27 cellular contexts compared by ENCODE assay signal in genomic region chr2:45670646-45671045, GRCh38.
"Had no signal": no experiment of that assay in that cellular context is flagged by ENCODE, and none has a peak within 500 bp of the region (broad histone marks: within the 10 kb centered on the region; RNA-seq: fewer than 3 reads in every experiment).

No MANE protein-coding gene starts in this region.

- H3K27ac ChIP-seq: SK-N-MC had no signal

- DNase-seq: activated CD4-positive, alpha-beta memory T cell treated with anti-CD3 and anti-CD28 coated beads for 36 hours; activated CD4-positive, alpha-beta T cell treated with anti-CD3 and anti-CD28 coated beads, Interleukin-2, amount 10 ng/mL, durations not matched to agents 7 days and 5 days; activated CD4-positive, CD25-positive, alpha-beta regulatory T cell; activated gamma-delta T cell; activated naive CD4-positive, alpha-beta T cell treated with anti-CD3 and anti-CD28 coated beads for 36 hours; activated T-cell treated with anti-CD3 and anti-CD28 coated beads for 4 hours; activated T-cell treated with anti-CD3 and anti-CD28 coated beads, Interleukin-2, amount 50 U/mL, for 48 hours; amygdala; MG63; MV-4-11; NCI-H1092 treated with DMSO at 0.1 percent for 48 hours; NCI-H1417 treated with DMSO at 0.1 percent for 48 hours; NCI-H1694 treated with DMSO at 0.1 percent for 48 hours; NCI-H2029 treated with DMSO at 0.1 percent for 48 hours; NCI-H2171; NCI-H2227 treated with DMSO at 0.1 percent for 48 hours; NCI-H526; NCI-H82; SHP77 treated with DMSO at 0.1 percent for 48 hours; T-cell; T-helper 2 cell; T1000 had no signal

- H3K27ac Mint-ChIP-seq: activated CD4-positive, alpha-beta memory T cell treated with anti-CD3 and anti-CD28 coated beads for 36 hours; activated CD4-positive, alpha-beta T cell treated with anti-CD3 and anti-CD28 coated beads, Interleukin-2, amount 10 ng/mL, durations not matched to agents 7 days and 5 days; activated naive CD4-positive, alpha-beta T cell treated with anti-CD3 and anti-CD28 coated beads for 36 hours; activated naive CD8-positive, alpha-beta T cell; activated T-helper 17 cell treated with anti-CD3 and anti-CD28 coated beads, Interleukin-2, amount 50 U/mL, for 72 hours; T-cell had no signal

- H3K27me3 Mint-ChIP-seq: activated CD4-positive, alpha-beta memory T cell treated with anti-CD3 and anti-CD28 coated beads for 36 hours; activated CD4-positive, alpha-beta T cell treated with anti-CD3 and anti-CD28 coated beads, Interleukin-2, amount 10 ng/mL, durations not matched to agents 7 days and 5 days; activated naive CD8-positive, alpha-beta T cell; activated T-helper 17 cell treated with anti-CD3 and anti-CD28 coated beads, Interleukin-2, amount 50 U/mL, for 72 hours; brain; central memory CD8-positive, alpha-beta T cell; T-cell had no signal

- H3K4me3 ChIP-seq: MG63, SK-N-MC had no signal

- H3K27me3 ChIP-seq: MG63 had no signal

- H3K9me3 Mint-ChIP-seq: activated CD4-positive, alpha-beta memory T cell treated with anti-CD3 and anti-CD28 coated beads for 36 hours; activated CD4-positive, alpha-beta T cell treated with anti-CD3 and anti-CD28 coated beads, Interleukin-2, amount 10 ng/mL, durations not matched to agents 7 days and 5 days; activated naive CD4-positive, alpha-beta T cell treated with anti-CD3 and anti-CD28 coated beads for 36 hours; activated T-helper 17 cell treated with anti-CD3 and anti-CD28 coated beads, Interleukin-2, amount 50 U/mL, for 72 hours; brain; central memory CD8-positive, alpha-beta T cell; T-cell had no signal

- ATAC-seq: activated T-helper 17 cell treated with anti-CD3 and anti-CD28 coated beads, Interleukin-2, amount 50 U/mL, for 72 hours; T-cell had no signal

- H3K4me1 Mint-ChIP-seq: activated CD4-positive, alpha-beta T cell treated with anti-CD3 and anti-CD28 coated beads, Interleukin-2, amount 10 ng/mL, durations not matched to agents 7 days and 5 days; central memory CD8-positive, alpha-beta T cell had no signal

- H3K36me3 Mint-ChIP-seq: brain had no signal

- H3K4me3 Mint-ChIP-seq: activated CD4-positive, alpha-beta memory T cell treated with anti-CD3 and anti-CD28 coated beads for 36 hours; activated CD4-positive, alpha-beta T cell treated with anti-CD3 and anti-CD28 coated beads, Interleukin-2, amount 10 ng/mL, durations not matched to agents 7 days and 5 days; activated naive CD4-positive, alpha-beta T cell treated with anti-CD3 and anti-CD28 coated beads for 36 hours; activated naive CD8-positive, alpha-beta T cell; activated T-helper 17 cell treated with anti-CD3 and anti-CD28 coated beads, Interleukin-2, amount 50 U/mL, for 72 hours; brain; central memory CD8-positive, alpha-beta T cell; T-cell had no signal

- H3K9me3 ChIP-seq: MG63 had no signal
